20 cellular contexts compared by ENCODE assay signal in the genomic region with DNA sequence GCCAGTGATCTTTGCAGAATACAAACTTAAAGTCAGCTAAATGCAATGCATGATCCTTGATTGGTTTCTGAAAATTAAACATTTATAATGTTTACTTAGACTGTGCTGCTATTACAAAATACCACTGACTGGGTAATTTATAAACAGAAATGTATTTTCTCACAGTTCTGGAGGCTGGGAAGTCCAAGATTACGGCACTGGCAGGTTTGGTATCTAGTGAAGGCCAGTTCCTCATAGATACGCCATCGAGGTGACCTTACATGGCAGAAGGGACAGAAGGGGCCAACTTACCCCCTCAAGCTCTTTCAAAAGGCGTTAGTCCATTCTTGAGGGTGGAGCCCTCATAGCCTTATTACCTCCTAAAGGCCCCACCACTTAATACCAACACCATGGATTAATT. TPM values are rescaled to one million over a fixed set of nuclear protein-coding genes. Genes with fewer than 3 reads are reported as not detected.
DNase-seq lines count a peak whose midpoint lies in the region; ATAC-seq, FAIRE-seq and TF ChIP-seq lines count a peak whose summit lies in the region.
"Had no signal": no experiment of that assay in that cellular context is flagged by ENCODE, and none has a peak within 500 bp of the region (broad histone marks: within the 10 kb centered on the region; RNA-seq: fewer than 3 reads in every experiment).

No MANE protein-coding gene starts in this region.

- H3K36me3 Mint-ChIP-seq in activated CD8-positive, alpha-beta memory T cell treated with anti-CD3 and anti-CD28 coated beads, Interleukin-2, amount 10 ng/mL, durations not matched to agents 7 days and 5 days: peaks cover 8% of the 10 kb centered on the region

- H3K4me2 ChIP-seq in HepG2 (ENCODE audit: low read depth, low read length): no peak overlapping the region
- H3K4me2 ChIP-seq: A549; BLaER1 treated with 17β-estradiol and CSF1 and Interleukin-3, amounts not matched to agents 10 nM and 100 nM had no signal

- FAIRE-seq in HepG2 (lab: Jason Lieb, UNC): no peak
- FAIRE-seq: A549, D721Med, G401.6, GM12891, GM19239 had no signal

- H3K27ac ChIP-seq in HepG2 (ENCODE audit: extremely low read length, insufficient read depth, low read length): no peak overlapping the region
- H3K27ac ChIP-seq: 22Rv1; A549; BLaER1 treated with 17β-estradiol and CSF1 and Interleukin-3, amounts not matched to agents 10 nM and 100 nM; C4-2B had no signal

- H3K79me2 ChIP-seq in HepG2 (ENCODE audit: insufficient read depth, low read length): no peaks in the 10 kb centered on the region

- no peak overlapping the region for H2AFZ ChIP-seq in HepG2 (ENCODE audit: low read length)

- peak; percentile 16 for DNase-seq in activated CD8-positive, alpha-beta memory T cell treated with anti-CD3 and anti-CD28 coated beads, Interleukin-2, amount 10 ng/mL, durations not matched to agents 7 days and 5 days
- no peak for DNase-seq in activated CD8-positive, alpha-beta memory T cell treated with anti-CD3 and anti-CD28 coated beads, Interleukin-2, amount 50 U/mL, for 4 hours
- no peak for DNase-seq in HepG2 (ENCODE audit: low spot score)
- DNase-seq in stimulated activated CD4-positive, alpha-beta T cell treated with anti-CD3 and anti-CD28 coated beads, Interleukin-15, amount 100 ng/mL, for 24 hours: no peak
- DNase-seq: AML-193; Caco-2; Calu3; CD4-positive, alpha-beta T cell; CD8-positive, alpha-beta T cell; DMS79 treated with DMSO at 0.1 percent for 48 hours; GF-D8 had no signal

- H3K9me3 Mint-ChIP-seq in activated CD8-positive, alpha-beta memory T cell treated with anti-CD3 and anti-CD28 coated beads, Interleukin-2, amount 10 ng/mL, durations not matched to agents 7 days and 5 days (ENCODE audit: low read depth): no peaks in the 10 kb centered on the region
- H3K9me3 Mint-ChIP-seq: CD4-positive, alpha-beta T cell; CD8-positive, alpha-beta T cell had no signal

- no peak overlapping the region for H3K27ac Mint-ChIP-seq in activated CD8-positive, alpha-beta memory T cell treated with anti-CD3 and anti-CD28 coated beads, Interleukin-2, amount 10 ng/mL, durations not matched to agents 7 days and 5 days
- H3K27ac Mint-ChIP-seq: B cell; CD4-positive, alpha-beta T cell; CD8-positive, alpha-beta T cell had no signal

- 17% methylated on average over 4 of the region's 4 CpGs for WGBS in HepG2 (ENCODE audit: low lambda C conversion rate)

- no peaks in the 10 kb centered on the region for H4K20me1 ChIP-seq in HepG2 (ENCODE audit: insufficient read depth, low read length)
- H4K20me1 ChIP-seq: BLaER1 treated with 17β-estradiol and CSF1 and Interleukin-3, amounts not matched to agents 10 nM and 100 nM had no signal

- H3K36me3 ChIP-seq in HepG2 (replicated peaks in 1 of 2; ENCODE audit: control insufficient read depth in 1 of 2, insufficient read depth in 2 of 2, low read length in 2 of 2): no peaks in the 10 kb centered on the region

- H3K4me3 Mint-ChIP-seq in activated CD8-positive, alpha-beta memory T cell treated with anti-CD3 and anti-CD28 coated beads, Interleukin-2, amount 10 ng/mL, durations not matched to agents 7 days and 5 days: no peak overlapping the region
- H3K4me3 Mint-ChIP-seq: B cell; CD4-positive, alpha-beta T cell; CD8-positive, alpha-beta T cell had no signal

- no peaks in the 10 kb centered on the region for H3K9me3 ChIP-seq in HepG2 (ENCODE audit: low read length)
- H3K9me3 ChIP-seq: A549, Caco-2 had no signal

- H3K4me1 ChIP-seq in HepG2 (ENCODE audit: insufficient read depth, low read length): peaks cover 16% of the 10 kb centered on the region

- TF ChIP-seq EP300 in HepG2 (IDR thresholded peaks at IDR 0.05; ENCODE audit: low read depth in 2 of 2, low read length in 2 of 2): no peak
- TF ChIP-seq EP300 in HepG2 (CRISPR knock-in tag; IDR thresholded peaks at IDR 0.05; ENCODE audit: borderline replicate concordance): no peak

- in situ Hi-C loops in HepG2 (cut with HindIII; ENCODE audit: extremely low pct_ligation_motif_present, low pct_unique_long_range_greater_than_20kb): no loop called here

- H3K9ac ChIP-seq in HepG2 (ENCODE audit: insufficient read depth, low read depth, low read length): no peak overlapping the region
- H3K9ac ChIP-seq: BLaER1 treated with 17β-estradiol and CSF1 and Interleukin-3, amounts not matched to agents 10 nM and 100 nM had no signal

- TF ChIP-seq POLR2A in HepG2 (IDR thresholded peaks at IDR 0.05; ENCODE audit: insufficient read depth in 1 of 2, low read depth in 2 of 2, low read length in 2 of 2): no peak

- no peak for TF ChIP-seq CTCF in HepG2 (CRISPR knock-in tag; IDR thresholded peaks at IDR 0.05)

- no peak for TF ChIP-seq RAD21 in HepG2 (CRISPR knock-in tag; IDR thresholded peaks at IDR 0.05)

- BruUV-seq in HepG2 (replicated peaks; lab: Mats Ljungman, UMichigan): no TSS peak

- no peak for ATAC-seq in activated CD8-positive, alpha-beta memory T cell treated with anti-CD3 and anti-CD28 coated beads, Interleukin-2, amount 10 ng/mL, durations not matched to agents 7 days and 5 days
- ATAC-seq in HepG2: no peak
- ATAC-seq: A549; CD8-positive, alpha-beta T cell had no signal

- peaks cover 3% of the 10 kb centered on the region for H3K27me3 Mint-ChIP-seq in activated CD8-positive, alpha-beta memory T cell treated with anti-CD3 and anti-CD28 coated beads, Interleukin-2, amount 10 ng/mL, durations not matched to agents 7 days and 5 days
- H3K27me3 Mint-ChIP-seq: B cell; CD4-positive, alpha-beta T cell had no signal

- H3K4me3 ChIP-seq in HepG2 (replicated peaks in 1 of 3; ENCODE audit: insufficient read depth in 1 of 3, low read depth in 2 of 3, low read length in 3 of 3): no peak overlapping the region
- H3K4me3 ChIP-seq: A549; BLaER1 treated with 17β-estradiol and CSF1 and Interleukin-3, amounts not matched to agents 10 nM and 100 nM had no signal

- H3K27me3 ChIP-seq in HepG2 (ENCODE audit: control insufficient read depth in 1 of 2, insufficient read depth in 2 of 2, low read length in 2 of 2): no peaks in the 10 kb centered on the region
- H3K27me3 ChIP-seq: BLaER1 treated with 17β-estradiol and CSF1 and Interleukin-3, amounts not matched to agents 10 nM and 100 nM had no signal

- CTCF ChIA-PET in activated CD8-positive, alpha-beta memory T cell treated with anti-CD3 and anti-CD28 coated beads, Interleukin-2, amount 10 ng/mL, durations not matched to agents 7 days and 5 days (lab: Charles Lee): no interaction called here
- CTCF ChIA-PET in HepG2 (lab: Yijun Ruan, JAX; ENCODE audit: low intra/inter-chr PET ratio, low total read pairs): no interaction called here

- POLR2A ChIA-PET in HepG2 (lab: Yijun Ruan, JAX): interaction anchor here (0.7 kb wide), 1 partner anchor 9 kb away, joined by 4 read pairs; a partner anchor contains a TSS

- peaks cover 26% of the 10 kb centered on the region for H3K4me1 Mint-ChIP-seq in activated CD8-positive, alpha-beta memory T cell treated with anti-CD3 and anti-CD28 coated beads, Interleukin-2, amount 10 ng/mL, durations not matched to agents 7 days and 5 days

- intact Hi-C loops in HepG2 (cut with micrococcal nuclease; ENCODE audit: unreplicated experiment): no loop called here

RNA-seq across cellular contexts. Expression of a gene that starts 2.8 kb away (rescaled TPM):
- 10 to 100 TPM; 24.4 to 28.6 TPM for total RNA-seq in activated CD8-positive, alpha-beta memory T cell treated with anti-CD3 and anti-CD28 coated beads, Interleukin-2, amount 10 ng/mL, durations not matched to agents 7 days and 5 days
- 3.1 and 4.2 TPM in 2 replicates for total RNA-seq in HepG2 (2016; rRNA removed; fragmentation: Illumina TruSeq; extraction: Trizol)
- total RNA-seq in HepG2 (2016; cell fraction: cytosol; rRNA removed; fragmentation: Illumina TruSeq; extraction: Trizol; ENCODE audit: low read depth): 2.1 and 2.4 TPM in 2 replicates
- total RNA-seq in HepG2 (2016; cell fraction: insoluble cytoplasmic fraction; rRNA removed; fragmentation: Illumina TruSeq; extraction: Trizol): 3.6 and 3.9 TPM in 2 replicates
- 2.0 and 2.7 TPM in 2 replicates for total RNA-seq in HepG2 (2016; cell fraction: membrane; rRNA removed; fragmentation: Illumina TruSeq; extraction: Trizol)
- total RNA-seq in HepG2 (2016; cell fraction: nucleus; rRNA removed; fragmentation: Illumina TruSeq; extraction: Trizol): 3.2 and 3.5 TPM in 2 replicates
- 2.9 and 3.2 TPM in 2 replicates for polyA plus RNA-seq in HepG2 (2011; rRNA removed)
- polyA plus RNA-seq in HepG2 (2011; cell fraction: cytosol; rRNA removed): 2.9 and 4.8 TPM in 2 replicates
- 8.1 and 8.9 TPM in 2 replicates for polyA plus RNA-seq in HepG2 (2011; cell fraction: nucleus; rRNA removed)
- polyA plus RNA-seq in HepG2 (2012): 2.5 and 2.8 TPM in 2 replicates
- polyA plus RNA-seq in HepG2 (2016; cell fraction: cytosol; fragmentation: Illumina TruSeq; extraction: Trizol; ENCODE audit: low read depth): 2.0 and 2.6 TPM in 2 replicates
- polyA plus RNA-seq in HepG2 (2016; cell fraction: insoluble cytoplasmic fraction; fragmentation: Illumina TruSeq; extraction: Trizol; ENCODE audit: low read depth): 3.3 and 5.4 TPM in 2 replicates
- polyA plus RNA-seq in HepG2 (2016; cell fraction: membrane; fragmentation: Illumina TruSeq; extraction: Trizol; ENCODE audit: low read depth): 2.5 and 2.8 TPM in 2 replicates
- 4.8 TPM in 2 replicates for polyA plus RNA-seq in HepG2 (2016; cell fraction: nucleus; fragmentation: Illumina TruSeq; extraction: Trizol; ENCODE audit: insufficient read depth, low read depth)
- 1.4 and 3.8 TPM in 2 replicates for polyA minus RNA-seq in HepG2 (2011; rRNA and poly(A)+ RNA removed; ENCODE audit: low replicate concordance)
- polyA minus RNA-seq in HepG2 (2011; cell fraction: cytosol; rRNA and poly(A)+ RNA removed): 0.79 TPM in 1 of 2 replicates, not detected in the other
- polyA minus RNA-seq in HepG2 (2011; cell fraction: nucleus; rRNA and poly(A)+ RNA removed): 1.4 and 1.9 TPM in 2 replicates

RNA-seq across cellular contexts. Expression of a gene that starts 21.1 kb away (rescaled TPM):
- total RNA-seq in activated CD8-positive, alpha-beta memory T cell treated with anti-CD3 and anti-CD28 coated beads, Interleukin-2, amount 10 ng/mL, durations not matched to agents 7 days and 5 days: 10 to 100 TPM; 15.8 to 17.1 TPM
- total RNA-seq in HepG2 (2016; rRNA removed; fragmentation: Illumina TruSeq; extraction: Trizol): 0.45 and 0.84 TPM in 2 replicates
- 0.10 and 0.18 TPM in 2 replicates for total RNA-seq in HepG2 (2016; cell fraction: cytosol; rRNA removed; fragmentation: Illumina TruSeq; extraction: Trizol; ENCODE audit: low read depth)
- total RNA-seq in HepG2 (2016; cell fraction: insoluble cytoplasmic fraction; rRNA removed; fragmentation: Illumina TruSeq; extraction: Trizol): 0.55 and 0.89 TPM in 2 replicates
- 0.22 and 0.34 TPM in 2 replicates for total RNA-seq in HepG2 (2016; cell fraction: membrane; rRNA removed; fragmentation: Illumina TruSeq; extraction: Trizol)
- total RNA-seq in HepG2 (2016; cell fraction: nucleus; rRNA removed; fragmentation: Illumina TruSeq; extraction: Trizol): 0.84 and 1.3 TPM in 2 replicates
- 1.9 and 3.3 TPM in 2 replicates for polyA plus RNA-seq in HepG2 (2011; rRNA removed)
- polyA plus RNA-seq in HepG2 (2011; cell fraction: cytosol; rRNA removed): 2.0 and 3.0 TPM in 2 replicates
- polyA plus RNA-seq in HepG2 (2011; cell fraction: nucleus; rRNA removed): 3.7 and 5.5 TPM in 2 replicates
- polyA plus RNA-seq in HepG2 (2012): 1.8 and 4.2 TPM in 2 replicates
- polyA plus RNA-seq in HepG2 (2016; cell fraction: cytosol; fragmentation: Illumina TruSeq; extraction: Trizol; ENCODE audit: low read depth): 0.05 and 0.08 TPM in 2 replicates
- 0.45 and 0.50 TPM in 2 replicates for polyA plus RNA-seq in HepG2 (2016; cell fraction: insoluble cytoplasmic fraction; fragmentation: Illumina TruSeq; extraction: Trizol; ENCODE audit: low read depth)
- 0.13 and 0.18 TPM in 2 replicates for polyA plus RNA-seq in HepG2 (2016; cell fraction: membrane; fragmentation: Illumina TruSeq; extraction: Trizol; ENCODE audit: low read depth)
- polyA plus RNA-seq in HepG2 (2016; cell fraction: nucleus; fragmentation: Illumina TruSeq; extraction: Trizol; ENCODE audit: insufficient read depth, low read depth): 1.7 and 2.1 TPM in 2 replicates
- 0.19 and 5.4 TPM in 2 replicates for polyA minus RNA-seq in HepG2 (2011; rRNA and poly(A)+ RNA removed; ENCODE audit: low replicate concordance)
- polyA minus RNA-seq in HepG2 (2011; cell fraction: cytosol; rRNA and poly(A)+ RNA removed): 1.5 and 1.9 TPM in 2 replicates
- polyA minus RNA-seq in HepG2 (2011; cell fraction: nucleus; rRNA and poly(A)+ RNA removed): 2.1 and 2.9 TPM in 2 replicates

RNA-seq across cellular contexts. Expression of a gene that starts 31.0 kb away (rescaled TPM):
- 100 to 1,000 TPM in 1 of 2 experiments, 10 to 100 TPM in 1; 79.4 to 109 TPM for total RNA-seq in activated CD8-positive, alpha-beta memory T cell treated with anti-CD3 and anti-CD28 coated beads, Interleukin-2, amount 10 ng/mL, durations not matched to agents 7 days and 5 days
- 14.8 and 24.6 TPM in 2 replicates for total RNA-seq in HepG2 (2016; rRNA removed; fragmentation: Illumina TruSeq; extraction: Trizol)
- total RNA-seq in HepG2 (2016; cell fraction: cytosol; rRNA removed; fragmentation: Illumina TruSeq; extraction: Trizol; ENCODE audit: low read depth): 3.4 and 4.9 TPM in 2 replicates
- total RNA-seq in HepG2 (2016; cell fraction: insoluble cytoplasmic fraction; rRNA removed; fragmentation: Illumina TruSeq; extraction: Trizol): 11.6 and 24.9 TPM in 2 replicates
- 10.3 and 11.6 TPM in 2 replicates for total RNA-seq in HepG2 (2016; cell fraction: membrane; rRNA removed; fragmentation: Illumina TruSeq; extraction: Trizol)
- total RNA-seq in HepG2 (2016; cell fraction: nucleus; rRNA removed; fragmentation: Illumina TruSeq; extraction: Trizol): 11.4 and 16.3 TPM in 2 replicates
- 13.8 and 14.6 TPM in 2 replicates for polyA plus RNA-seq in HepG2 (2011; rRNA removed)
- polyA plus RNA-seq in HepG2 (2011; cell fraction: cytosol; rRNA removed): 9.1 and 10.1 TPM in 2 replicates
- polyA plus RNA-seq in HepG2 (2011; cell fraction: nucleus; rRNA removed): 10.6 and 12.6 TPM in 2 replicates
- 36.2 and 39.4 TPM in 2 replicates for polyA plus RNA-seq in HepG2 (2012)
- 11.3 and 13.8 TPM in 2 replicates for polyA plus RNA-seq in HepG2 (2016; cell fraction: cytosol; fragmentation: Illumina TruSeq; extraction: Trizol; ENCODE audit: low read depth)
- polyA plus RNA-seq in HepG2 (2016; cell fraction: insoluble cytoplasmic fraction; fragmentation: Illumina TruSeq; extraction: Trizol; ENCODE audit: low read depth): 37.5 and 53.9 TPM in 2 replicates
- 17.3 and 22.1 TPM in 2 replicates for polyA plus RNA-seq in HepG2 (2016; cell fraction: membrane; fragmentation: Illumina TruSeq; extraction: Trizol; ENCODE audit: low read depth)
- polyA plus RNA-seq in HepG2 (2016; cell fraction: nucleus; fragmentation: Illumina TruSeq; extraction: Trizol; ENCODE audit: insufficient read depth, low read depth): 28.9 and 31.3 TPM in 2 replicates
- 14.9 and 44.2 TPM in 2 replicates for polyA minus RNA-seq in HepG2 (2011; rRNA and poly(A)+ RNA removed; ENCODE audit: low replicate concordance)
- 14.8 and 15.7 TPM in 2 replicates for polyA minus RNA-seq in HepG2 (2011; cell fraction: cytosol; rRNA and poly(A)+ RNA removed)
- polyA minus RNA-seq in HepG2 (2011; cell fraction: nucleus; rRNA and poly(A)+ RNA removed): 12.9 and 16.2 TPM in 2 replicates

RNA-seq across cellular contexts. Expression of a gene that starts 40.1 kb away (rescaled TPM):
- total RNA-seq in activated CD8-positive, alpha-beta memory T cell treated with anti-CD3 and anti-CD28 coated beads, Interleukin-2, amount 10 ng/mL, durations not matched to agents 7 days and 5 days: 1 to 10 TPM; 2.0 to 2.9 TPM
- 0.27 and 0.49 TPM in 2 replicates for total RNA-seq in HepG2 (2016; rRNA removed; fragmentation: Illumina TruSeq; extraction: Trizol)
- not detected in 2 replicates for total RNA-seq in HepG2 (2016; cell fraction: cytosol; rRNA removed; fragmentation: Illumina TruSeq; extraction: Trizol; ENCODE audit: low read depth)
- 0.48 and 0.61 TPM in 2 replicates for total RNA-seq in HepG2 (2016; cell fraction: insoluble cytoplasmic fraction; rRNA removed; fragmentation: Illumina TruSeq; extraction: Trizol)
- total RNA-seq in HepG2 (2016; cell fraction: membrane; rRNA removed; fragmentation: Illumina TruSeq; extraction: Trizol): 0.09 and 0.28 TPM in 2 replicates
- 0.65 and 0.72 TPM in 2 replicates for total RNA-seq in HepG2 (2016; cell fraction: nucleus; rRNA removed; fragmentation: Illumina TruSeq; extraction: Trizol)
- 2.8 and 4.0 TPM in 2 replicates for polyA plus RNA-seq in HepG2 (2011; rRNA removed)
- polyA plus RNA-seq in HepG2 (2011; cell fraction: cytosol; rRNA removed): 1.5 and 2.7 TPM in 2 replicates
- 10.8 and 17.5 TPM in 2 replicates for polyA plus RNA-seq in HepG2 (2011; cell fraction: nucleus; rRNA removed)
- polyA plus RNA-seq in HepG2 (2012): 2.8 and 4.1 TPM in 2 replicates
- 0.11 TPM in 1 of 2 replicates, not detected in the other for polyA plus RNA-seq in HepG2 (2016; cell fraction: cytosol; fragmentation: Illumina TruSeq; extraction: Trizol; ENCODE audit: low read depth)
- 0.31 and 0.47 TPM in 2 replicates for polyA plus RNA-seq in HepG2 (2016; cell fraction: insoluble cytoplasmic fraction; fragmentation: Illumina TruSeq; extraction: Trizol; ENCODE audit: low read depth)
- 0.16 TPM in 1 of 2 replicates, not detected in the other for polyA plus RNA-seq in HepG2 (2016; cell fraction: membrane; fragmentation: Illumina TruSeq; extraction: Trizol; ENCODE audit: low read depth)
- 1.5 and 2.0 TPM in 2 replicates for polyA plus RNA-seq in HepG2 (2016; cell fraction: nucleus; fragmentation: Illumina TruSeq; extraction: Trizol; ENCODE audit: insufficient read depth, low read depth)
- polyA minus RNA-seq in HepG2 (2011; rRNA and poly(A)+ RNA removed; ENCODE audit: low replicate concordance): 4.0 and 9.4 TPM in 2 replicates
- 0.89 and 1.3 TPM in 2 replicates for polyA minus RNA-seq in HepG2 (2011; cell fraction: cytosol; rRNA and poly(A)+ RNA removed)
- polyA minus RNA-seq in HepG2 (2011; cell fraction: nucleus; rRNA and poly(A)+ RNA removed): 5.4 and 10.2 TPM in 2 replicates
- total RNA-seq: B cell had no signal
